20 cellular contexts compared by ENCODE assay signal in the genomic region with DNA sequence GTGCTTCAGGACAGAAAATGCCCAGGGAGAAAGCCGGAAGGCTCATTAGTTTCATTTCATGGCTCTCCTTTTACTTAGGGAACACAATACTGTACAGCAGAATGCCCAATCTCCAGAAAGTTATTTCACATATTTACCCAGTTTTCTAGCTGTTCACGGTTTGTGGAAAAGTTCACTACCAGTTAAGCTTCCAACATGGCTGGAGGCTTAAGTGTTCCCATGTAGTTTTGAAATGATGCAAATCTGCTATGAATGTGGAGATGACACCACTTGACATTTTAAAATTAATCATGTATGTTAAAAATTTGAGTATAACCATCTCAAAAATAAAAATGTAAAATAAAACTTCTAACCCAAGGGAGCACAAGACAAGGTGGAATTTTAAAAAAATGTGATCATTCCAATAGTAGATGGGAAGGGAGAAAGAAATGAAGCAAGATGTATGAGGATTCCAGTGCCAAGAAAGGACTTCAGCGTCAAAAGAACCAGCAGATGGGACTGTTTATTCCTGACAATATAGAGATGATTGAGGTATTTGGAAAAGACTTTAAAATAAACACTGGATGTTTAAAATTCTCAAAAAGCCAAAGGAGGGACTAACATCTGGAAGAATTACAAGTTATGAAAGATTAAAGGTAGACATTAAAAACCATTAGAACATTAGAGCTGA.
DNase-seq lines count a peak whose midpoint lies in the region; ATAC-seq and TF ChIP-seq lines count a peak whose summit lies in the region.
"Had no signal": no experiment of that assay in that cellular context is flagged by ENCODE, and none has a peak within 500 bp of the region (broad histone marks: within the 10 kb centered on the region; RNA-seq: fewer than 3 reads in every experiment).

No MANE protein-coding gene starts in this region.

- H3K36me3 ChIP-seq in adipocyte (ENCODE audit: control insufficient read depth, insufficient read depth, low read length, severe bottlenecking) (no peaks in the 10 kb centered on the region), gastroesophageal sphincter (no peaks in the 10 kb centered on the region), suprapubic skin (no peaks in the 10 kb centered on the region)

- 52 to 55% methylated on average over 3 of the region's 3 CpGs for WGBS in gastroesophageal sphincter (ENCODE audit: low coverage in 1 of 2), 2 donors
- 50% methylated on average over 3 of the region's 3 CpGs for WGBS in suprapubic skin

- peaks cover 14% of the 10 kb centered on the region for H3K27me3 Mint-ChIP-seq in activated CD8-positive, alpha-beta T cell treated with anti-CD3 and anti-CD28 coated beads for 36 hours

- H3K27ac ChIP-seq in gastroesophageal sphincter = peak overlapping the region in 3 of 4 donors; percentile 49 to 72 (median 55)
- no peak overlapping the region for H3K27ac ChIP-seq in suprapubic skin
- H3K27ac ChIP-seq: C4-2B had no signal

- POLR2A ChIA-PET in activated CD8-positive, alpha-beta T cell treated with anti-CD3 and anti-CD28 coated beads for 36 hours (lab: Charles Lee) = no interaction called here

- no peak overlapping the region for H3K4me3 Mint-ChIP-seq in activated CD8-positive, alpha-beta T cell treated with anti-CD3 and anti-CD28 coated beads for 36 hours
- H3K4me3 Mint-ChIP-seq: CD4-positive, alpha-beta T cell; GM23338; HFFc6; IgD-negative memory B cell had no signal

- CTCF ChIA-PET in activated CD8-positive, alpha-beta T cell treated with anti-CD3 and anti-CD28 coated beads for 36 hours (lab: Charles Lee) = no interaction called here

- DNase-seq in adipocyte (ENCODE audit: low read depth) (peak; percentile 76), fibroblast of gingiva (ENCODE audit: low read depth) (peak; percentile 54), suprapubic skin (ENCODE audit: low spot score in 2 of 2) (no peak), COLO829 (ENCODE audit: low spot score) (no peak), NCI-H524 treated with DMSO at 0.1 percent for 48 hours (lab: John Stamatoyannopoulos, UW) (no peak)
- DNase-seq in activated CD8-positive, alpha-beta T cell treated with anti-CD3 and anti-CD28 coated beads for 36 hours = no peak
- DNase-seq: ACHN; AML-193; CD4-positive, alpha-beta T cell; DMS153; DMS79; GDM1; H7; HFFc6 had no signal

- H3K9me3 ChIP-seq in adipocyte (ENCODE audit: control insufficient read depth, low read length) (no peaks in the 10 kb centered on the region), gastroesophageal sphincter (no peaks in the 10 kb centered on the region), suprapubic skin (no peaks in the 10 kb centered on the region)

- no peak overlapping the region for H3K9ac ChIP-seq in adipocyte (ENCODE audit: low read length)

- H3K27me3 ChIP-seq in adipocyte (replicated peaks; ENCODE audit: control insufficient read depth, insufficient read depth, low read length) = no peaks in the 10 kb centered on the region
- H3K27me3 ChIP-seq in gastroesophageal sphincter = no peaks in the 10 kb centered on the region
- no peaks in the 10 kb centered on the region for H3K27me3 ChIP-seq in suprapubic skin

- TF ChIP-seq CTCF in gastroesophageal sphincter (IDR thresholded peaks at IDR 0.05) = no peak
- no peak for TF ChIP-seq CTCF in activated CD8-positive, alpha-beta T cell treated with anti-CD3 and anti-CD28 coated beads for 36 hours (IDR thresholded peaks at IDR 0.05)
- no peak for TF ChIP-seq CTCF in suprapubic skin (IDR thresholded peaks at IDR 0.05)

- H3K27ac Mint-ChIP-seq in activated CD8-positive, alpha-beta T cell treated with anti-CD3 and anti-CD28 coated beads for 36 hours = no peak overlapping the region
- H3K27ac Mint-ChIP-seq: CD4-positive, alpha-beta T cell; GM23338; HFFc6; IgD-negative memory B cell had no signal

- no peak for TF ChIP-seq POLR2A in gastroesophageal sphincter (IDR thresholded peaks at IDR 0.05)
- no peak for TF ChIP-seq POLR2A in suprapubic skin (IDR thresholded peaks at IDR 0.05)

- no peaks in the 10 kb centered on the region for H3K9me3 Mint-ChIP-seq in activated CD8-positive, alpha-beta T cell treated with anti-CD3 and anti-CD28 coated beads for 36 hours
- H3K9me3 Mint-ChIP-seq: CD4-positive, alpha-beta T cell; GM23338; HFFc6; IgD-negative memory B cell had no signal

- H3K4me1 ChIP-seq in adipocyte (ENCODE audit: control insufficient read depth, insufficient read depth, low read length) (no peaks in the 10 kb centered on the region), gastroesophageal sphincter (peaks cover 0 to 15% (median 0%) of the 10 kb centered on the region in 3 donors), suprapubic skin (no peaks in the 10 kb centered on the region)

- TF ChIP-seq EP300 in gastroesophageal sphincter (IDR thresholded peaks at IDR 0.05) (no peak), suprapubic skin (IDR thresholded peaks at IDR 0.05) (no peak)

- H3K4me3 ChIP-seq in adipocyte (ENCODE audit: low read length) (no peak overlapping the region), gastroesophageal sphincter (no peak overlapping the region), suprapubic skin (no peak overlapping the region)
- H3K4me3 ChIP-seq: GM23338 had no signal

- H3K36me3 Mint-ChIP-seq in activated CD8-positive, alpha-beta T cell treated with anti-CD3 and anti-CD28 coated beads for 36 hours (ENCODE audit: low read depth) = no peaks in the 10 kb centered on the region
- H3K36me3 Mint-ChIP-seq: IgD-negative memory B cell had no signal

- ATAC-seq in gastroesophageal sphincter = peak; percentile 50
- no peak for ATAC-seq in activated CD8-positive, alpha-beta T cell treated with anti-CD3 and anti-CD28 coated beads for 36 hours
- ATAC-seq: GM23338, HCT116, HepG2 had no signal

- intact Hi-C loops in activated CD8-positive, alpha-beta T cell treated with anti-CD3 and anti-CD28 coated beads for 36 hours (cut with micrococcal nuclease) = no loop called here

- H3K4me1 Mint-ChIP-seq in activated CD8-positive, alpha-beta T cell treated with anti-CD3 and anti-CD28 coated beads for 36 hours (ENCODE audit: low read depth) = no peaks in the 10 kb centered on the region
- H3K4me1 Mint-ChIP-seq: IgD-negative memory B cell had no signal

Comparison
In these comparisons a context has a peak if more than half of its experiments do, and no peak if none do; other contexts are left out.
1. DNase-seq: peak in adipocyte (single experiment) and fibroblast of gingiva (single experiment); none in activated CD8-positive, alpha-beta T cell treated with anti-CD3 and anti-CD28 coated beads for 36 hours (single experiment), suprapubic skin (0 of 2), COLO829 (single experiment) and NCI-H524 treated with DMSO at 0.1 percent for 48 hours (single experiment).